8 cellular contexts compared by ENCODE assay signal in genomic region chr3:4493931-4494806, GRCh38. TPM values are rescaled to one million over a fixed set of nuclear protein-coding genes. Genes with fewer than 3 reads are reported as not detected.
DNase-seq lines count a peak whose midpoint lies in the region; ATAC-seq and TF ChIP-seq lines count a peak whose summit lies in the region.

No MANE protein-coding gene starts in this region.

- H3K36me3 ChIP-seq in BLaER1 treated with 17β-estradiol and CSF1 and Interleukin-3, amounts not matched to agents 10 nM and 100 nM, result peaks cover 0 to 22% (median 3%) of the 10 kb centered on the region in 11 experiments; a peak in 5 of 22 replicates
- no peaks in the 10 kb centered on the region for H3K36me3 ChIP-seq in HUES6 (ENCODE audit: control insufficient read depth, insufficient read depth, low read length)

- TF ChIP-seq CTCF in osteocyte (IDR thresholded peaks at IDR 0.05), result no peak

- H4K20me1 ChIP-seq in BLaER1 treated with 17β-estradiol and CSF1 and Interleukin-3, amounts not matched to agents 10 nM and 100 nM, result peaks cover 0 to 31% (median 0%) of the 10 kb centered on the region in 11 experiments; a peak in 5 of 22 replicates

- H3K27ac ChIP-seq in BLaER1 treated with 17β-estradiol and CSF1 and Interleukin-3, amounts not matched to agents 10 nM and 100 nM, result peak overlapping the region in 10 of 11 experiments; percentile 39 to 83 (median 69); a peak in 21 of 22 replicates
- H3K27ac ChIP-seq in HUES6 (ENCODE audit: low read depth, low read length), result no peak overlapping the region

- H3K27me3 Mint-ChIP-seq in activated T-cell treated with anti-CD3 and anti-CD28 coated beads, Interleukin-2, amount 50 U/mL, for 72 hours (ENCODE audit: low read depth), result peaks cover 8% of the 10 kb centered on the region
- H3K27me3 Mint-ChIP-seq in osteocyte (ENCODE audit: unreplicated experiment), result peaks cover 20% of the 10 kb centered on the region

- H3K4me3 ChIP-seq in BLaER1 treated with 17β-estradiol and CSF1 and Interleukin-3, amounts not matched to agents 10 nM and 100 nM, result peak overlapping the region; percentile 78 to 92 (median 84)
- peak overlapping the region; percentile 87 for H3K4me3 ChIP-seq in HUES6 (ENCODE audit: low read depth, low read length)

- H3K36me3 Mint-ChIP-seq in activated T-cell treated with anti-CD3 and anti-CD28 coated beads, Interleukin-2, amount 50 U/mL, for 72 hours (ENCODE audit: insufficient read depth in 2 of 2), result peaks cover 2 to 10% of the 10 kb centered on the region in 2 donors
- peaks cover 3% of the 10 kb centered on the region for H3K36me3 Mint-ChIP-seq in osteocyte (ENCODE audit: unreplicated experiment)

- no peak for ATAC-seq in activated T-cell treated with anti-CD3 and anti-CD28 coated beads, Interleukin-2, amount 50 U/mL, for 72 hours (replicated peaks in 1 of 2)
- no peak for ATAC-seq in GM21619 (IDR thresholded peaks at IDR 0.05; ENCODE audit: unreplicated experiment)
- no peak for ATAC-seq in HG03159 (IDR thresholded peaks at IDR 0.05; ENCODE audit: unreplicated experiment)

- no peaks in the 10 kb centered on the region for H3K9me3 ChIP-seq in BLaER1 treated with 17β-estradiol and CSF1 and Interleukin-3, amounts not matched to agents 10 nM and 100 nM (replicated peaks in 1 of 11)
- no peaks in the 10 kb centered on the region for H3K9me3 ChIP-seq in HUES6 (ENCODE audit: control insufficient read depth, insufficient read depth, low read depth, low read length)

- no peaks in the 10 kb centered on the region for H3K9me3 Mint-ChIP-seq in activated T-cell treated with anti-CD3 and anti-CD28 coated beads, Interleukin-2, amount 50 U/mL, for 72 hours
- H3K9me3 Mint-ChIP-seq in osteocyte (ENCODE audit: unreplicated experiment), result no peaks in the 10 kb centered on the region

- peak overlapping the region; percentile 68 to 86 (median 82) for H3K9ac ChIP-seq in BLaER1 treated with 17β-estradiol and CSF1 and Interleukin-3, amounts not matched to agents 10 nM and 100 nM
- no peak overlapping the region for H3K9ac ChIP-seq in HUES6 (ENCODE audit: low read length)

- H3K4me3 Mint-ChIP-seq in activated T-cell treated with anti-CD3 and anti-CD28 coated beads, Interleukin-2, amount 50 U/mL, for 72 hours, result peak overlapping the region; percentile 87 to 99
- H3K4me3 Mint-ChIP-seq in osteocyte (ENCODE audit: unreplicated experiment), result peak overlapping the region; percentile 92

- H3K27me3 ChIP-seq in BLaER1 treated with 17β-estradiol and CSF1 and Interleukin-3, amounts not matched to agents 10 nM and 100 nM, result no peaks in the 10 kb centered on the region; a peak in 3 of 22 replicates
- peaks cover 48% of the 10 kb centered on the region for H3K27me3 ChIP-seq in HUES6 (ENCODE audit: control insufficient read depth, insufficient read depth, low read length)

- peaks cover 30 to 43% (median 32%) of the 10 kb centered on the region in 10 experiments for H3K4me1 ChIP-seq in BLaER1 treated with 17β-estradiol and CSF1 and Interleukin-3, amounts not matched to agents 10 nM and 100 nM
- 0 out of 2 replicates have a peak, but pooled peaks cover 2% of the 10 kb centered on the region for H3K4me1 ChIP-seq in HUES6 (ENCODE audit: control insufficient read depth, insufficient read depth, low read length)

- H3K27ac Mint-ChIP-seq in activated T-cell treated with anti-CD3 and anti-CD28 coated beads, Interleukin-2, amount 50 U/mL, for 72 hours, result peak overlapping the region; percentile 95
- peak overlapping the region; percentile 32 for H3K27ac Mint-ChIP-seq in osteocyte (ENCODE audit: unreplicated experiment)

- peak overlapping the region; percentile 93 to 99 (median 96) for H3K4me2 ChIP-seq in BLaER1 treated with 17β-estradiol and CSF1 and Interleukin-3, amounts not matched to agents 10 nM and 100 nM

- DNase-seq in activated T-cell treated with anti-CD3 and anti-CD28 coated beads, Interleukin-2, amount 50 U/mL, for 72 hours, result no peak
- DNase-seq in foreskin melanocyte, result peak; percentile 19
- no peak for DNase-seq in osteocyte (ENCODE audit: extremely low spot score, unreplicated experiment)
- DNase-seq in mucosa of gallbladder (ENCODE audit: low spot score), result no peak

- H3K4me1 Mint-ChIP-seq in activated T-cell treated with anti-CD3 and anti-CD28 coated beads, Interleukin-2, amount 50 U/mL, for 72 hours (ENCODE audit: low read depth), result peaks cover 65% of the 10 kb centered on the region
- peaks cover 25% of the 10 kb centered on the region for H3K4me1 Mint-ChIP-seq in osteocyte (ENCODE audit: unreplicated experiment)

RNA-seq across cellular contexts. Expression of gene ITPR1, which starts 1.0 kb away (rescaled TPM):
- total RNA-seq in activated T-cell treated with anti-CD3 and anti-CD28 coated beads, Interleukin-2, amount 50 U/mL, for 72 hours, result 100 to 1,000 TPM in 1 of 2 donors, 10 to 100 TPM in 1; 95.2 to 147 TPM
- total RNA-seq in osteocyte, result 26.3 and 34.3 TPM in 2 replicates
- total RNA-seq in mucosa of gallbladder, result 90.5 TPM

RNA-seq across cellular contexts. Expression of gene SUMF1, which starts 27.1 kb away (rescaled TPM):
- 1 to 10 TPM; 5.0 to 7.2 TPM for total RNA-seq in activated T-cell treated with anti-CD3 and anti-CD28 coated beads, Interleukin-2, amount 50 U/mL, for 72 hours
- total RNA-seq in osteocyte (44.1 and 46.6 TPM in 2 replicates), mucosa of gallbladder (38.7 TPM)
